ENCODE assay signal across 1 cellular context in genomic region chr17:49022391-49022941, GRCh38.
TF ChIP-seq lines count a peak whose summit lies in the region.

No MANE protein-coding gene starts in this region.

TF ChIP-seq in IMR-90, 13 proteins besides CTCF, POLR2A, EP300 and RAD21:
- TF ChIP-seq MAZ (IDR thresholded peaks at IDR 0.05; ENCODE audit: borderline replicate concordance, low read depth, low read length) = peak; percentile 69; the same call in 1 of the 2 replicates
- TF ChIP-seq BHLHE40 (IDR thresholded peaks at IDR 0.05; ENCODE audit: low read depth, low read length) = no peak
